In genomic region chr9:67858871-67859270, GRCh38 we compare ENCODE assay signal across 3 cellular contexts. TPM values are rescaled to one million over a fixed set of nuclear protein-coding genes. Genes with fewer than 3 reads are reported as not detected.
"Had no signal": no experiment of that assay in that cellular context is flagged by ENCODE, and none has a peak within 500 bp of the region (broad histone marks: within the 10 kb centered on the region; RNA-seq: fewer than 3 reads in every experiment).

ANKRD20A1 (plus strand) TSS chr9:67858931; CDS start chr9:67859427, 496 bp downstream.

RNA-seq across cellular contexts. Expression of gene ANKRD20A1, which starts in this region (rescaled TPM):
- total RNA-seq: activated naive CD8-positive, alpha-beta T cell treated with anti-CD3 and anti-CD28 coated beads, Interleukin-2, amount 10 ng/mL, durations not matched to agents 7 days and 5 days; naive thymus-derived CD8-positive, alpha-beta T cell; skeletal muscle tissue had no signal
